ENCODE assay signal across 18 cellular contexts in the genomic region with DNA sequence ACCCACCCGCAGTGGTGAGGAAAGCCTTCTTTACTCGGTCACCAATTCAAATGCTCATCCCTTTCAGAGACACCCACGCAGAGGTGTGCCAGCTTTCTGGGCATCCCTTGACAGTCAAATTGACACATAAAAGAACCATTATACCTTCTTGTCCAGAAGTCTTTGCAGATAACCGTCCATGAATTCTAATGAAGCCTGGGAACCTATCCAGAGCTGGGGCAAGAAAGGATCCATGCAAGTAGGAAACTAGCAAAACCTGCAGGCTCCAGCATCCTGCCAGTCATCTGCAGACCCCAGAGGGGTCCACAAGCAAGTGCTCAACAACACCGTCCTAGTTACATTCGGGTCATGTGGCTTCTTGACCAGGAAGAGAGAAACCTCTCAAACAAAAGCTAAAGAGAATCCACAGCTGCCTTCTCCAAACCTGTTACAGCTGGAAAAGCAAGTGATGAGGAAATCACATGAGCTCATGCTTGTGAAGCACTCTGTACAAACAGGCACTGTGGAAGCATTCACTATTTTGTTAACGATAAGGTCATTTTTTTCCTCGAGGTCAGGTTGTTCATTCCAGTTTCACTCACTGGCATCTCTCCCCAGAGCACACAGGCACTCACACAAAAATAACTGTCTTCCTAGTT.
DNase-seq lines count a peak whose midpoint lies in the region; ATAC-seq and TF ChIP-seq lines count a peak whose summit lies in the region.
"Had no signal": no experiment of that assay in that cellular context is flagged by ENCODE, and none has a peak within 500 bp of the region (broad histone marks: within the 10 kb centered on the region; RNA-seq: fewer than 3 reads in every experiment).

No MANE protein-coding gene starts in this region.

- H3K36me3 ChIP-seq in HEK293 (ENCODE audit: control insufficient read depth in 2 of 2, insufficient read depth in 1 of 2, low read length in 2 of 2), result no peaks in the 10 kb centered on the region
- no peaks in the 10 kb centered on the region for H3K36me3 ChIP-seq in ascending aorta
- H3K36me3 ChIP-seq in MG63, result no peaks in the 10 kb centered on the region

- no peaks in the 10 kb centered on the region for H3K27me3 Mint-ChIP-seq in progenitor cell of endocrine pancreas
- H3K27me3 Mint-ChIP-seq in activated CD4-positive, alpha-beta memory T cell treated with anti-CD3 and anti-CD28 coated beads, Interleukin-2, amount 10 ng/mL, durations not matched to agents 7 days and 5 days, result peaks cover 29% of the 10 kb centered on the region
- peaks cover 9% of the 10 kb centered on the region for H3K27me3 Mint-ChIP-seq in glutamatergic neuron (ENCODE audit: unreplicated experiment)

- no peaks in the 10 kb centered on the region for H3K27me3 ChIP-seq in ascending aorta
- H3K27me3 ChIP-seq in MG63, result no peaks in the 10 kb centered on the region

- DNase-seq in ascending aorta (ENCODE audit: low spot score in 2 of 2) (peak in 1 of 2 donors; percentile 66), fibroblast of the aortic adventitia (ENCODE audit: low read depth) (peak; percentile 77), progenitor cell of endocrine pancreas (ENCODE audit: low spot score, unreplicated experiment) (no peak), glutamatergic neuron (no peak), MG63 (no peak)
- no peak for DNase-seq in activated CD4-positive, alpha-beta memory T cell treated with anti-CD3 and anti-CD28 coated beads, Interleukin-2, amount 10 ng/mL, durations not matched to agents 7 days and 5 days
- DNase-seq: activated B cell treated with CpG ODN at 0.5 μM for 24 hours; activated CD8-positive, alpha-beta memory T cell treated with anti-CD3 and anti-CD28 coated beads, Interleukin-2, amount 10 ng/mL, durations not matched to agents 7 days and 5 days; activated naive CD4-positive, alpha-beta T cell treated with Interleukin-2 at 50 U/mL for 16 hours; mammary epithelial cell; NCI-H1694 treated with DMSO at 0.1 percent for 48 hours; NCI-H510A treated with DMSO at 0.1 percent for 48 hours; stimulated activated naive CD4-positive, alpha-beta T cell treated with Interleukin-2 at 50 U/mL for 16 hours; T-helper 1 cell had no signal

- H3K4me1 ChIP-seq in HEK293 (ENCODE audit: control insufficient read depth, insufficient read depth, low read length), result no peaks in the 10 kb centered on the region
- H3K4me1 ChIP-seq in ascending aorta, result peaks cover 0 to 17% of the 10 kb centered on the region in 2 donors

- intact Hi-C loops in ascending aorta (cut with DNase I), result loop anchor here (5.0 kb wide), 1 partner anchor 239 kb away; no protein-coding TSS in a partner anchor

- no peak for ATAC-seq in HG02938 (IDR thresholded peaks at IDR 0.05; ENCODE audit: unreplicated experiment)
- ATAC-seq: activated CD8-positive, alpha-beta memory T cell treated with anti-CD3 and anti-CD28 coated beads, Interleukin-2, amount 10 ng/mL, durations not matched to agents 7 days and 5 days; K562; Panc1 had no signal

- no peak overlapping the region for H3K4me3 Mint-ChIP-seq in progenitor cell of endocrine pancreas (ENCODE audit: low read depth)
- no peak overlapping the region for H3K4me3 Mint-ChIP-seq in activated CD4-positive, alpha-beta memory T cell treated with anti-CD3 and anti-CD28 coated beads, Interleukin-2, amount 10 ng/mL, durations not matched to agents 7 days and 5 days
- H3K4me3 Mint-ChIP-seq in glutamatergic neuron (ENCODE audit: unreplicated experiment), result no peak overlapping the region
- H3K4me3 Mint-ChIP-seq: activated B cell treated with CpG ODN at 0.5 μM for 24 hours; activated CD8-positive, alpha-beta memory T cell treated with anti-CD3 and anti-CD28 coated beads, Interleukin-2, amount 10 ng/mL, durations not matched to agents 7 days and 5 days had no signal

- H3K4me3 ChIP-seq in HEK293 (ENCODE audit: low read depth, low read length) (no peak overlapping the region), ascending aorta (no peak overlapping the region), fibroblast of the aortic adventitia (ENCODE audit: low read depth, low read length) (no peak overlapping the region), MG63 (no peak overlapping the region)
- H3K4me3 ChIP-seq: K562 had no signal

- no peak overlapping the region for H3K27ac ChIP-seq in HEK293 (ENCODE audit: extremely low read depth, low read depth, low read length)
- H3K27ac ChIP-seq in ascending aorta, result peak overlapping the region; percentile 76 to 78

- H3K9me3 Mint-ChIP-seq in progenitor cell of endocrine pancreas (ENCODE audit: low read depth), result no peaks in the 10 kb centered on the region
- no peaks in the 10 kb centered on the region for H3K9me3 Mint-ChIP-seq in activated CD4-positive, alpha-beta memory T cell treated with anti-CD3 and anti-CD28 coated beads, Interleukin-2, amount 10 ng/mL, durations not matched to agents 7 days and 5 days
- H3K9me3 Mint-ChIP-seq in glutamatergic neuron (ENCODE audit: unreplicated experiment), result peaks cover 2% of the 10 kb centered on the region
- H3K9me3 Mint-ChIP-seq: activated B cell treated with CpG ODN at 0.5 μM for 24 hours had no signal

- peak overlapping the region; percentile 31 for H3K27ac Mint-ChIP-seq in progenitor cell of endocrine pancreas
- no peak overlapping the region for H3K27ac Mint-ChIP-seq in activated CD4-positive, alpha-beta memory T cell treated with anti-CD3 and anti-CD28 coated beads, Interleukin-2, amount 10 ng/mL, durations not matched to agents 7 days and 5 days
- H3K27ac Mint-ChIP-seq in glutamatergic neuron (ENCODE audit: unreplicated experiment), result no peak overlapping the region
- H3K27ac Mint-ChIP-seq: activated B cell treated with CpG ODN at 0.5 μM for 24 hours; activated CD8-positive, alpha-beta memory T cell treated with anti-CD3 and anti-CD28 coated beads, Interleukin-2, amount 10 ng/mL, durations not matched to agents 7 days and 5 days had no signal

- TF ChIP-seq CTCF in HEK293 (tag by site-specific recombination; IDR thresholded peaks at IDR 0.05) (no peak), ascending aorta (IDR thresholded peaks at IDR 0.05) (no peak), fibroblast of the aortic adventitia (IDR thresholded peaks at IDR 0.05; ENCODE audit: insufficient read depth, low read length) (no peak), progenitor cell of endocrine pancreas (IDR thresholded peaks at IDR 0.05; ENCODE audit: unreplicated experiment) (no peak), glutamatergic neuron (IDR thresholded peaks at IDR 0.05; ENCODE audit: partially characterized antibody, unreplicated experiment) (no peak)

- CTCF ChIA-PET in HEK293 (lab: Yijun Ruan, JAX), result interaction anchor here (0.6 to 2.2 kb wide), 4 partner anchors 11 to 244 kb away, joined by 3 to 8 read pairs (median 4); no protein-coding TSS in a partner anchor
- CTCF ChIA-PET in activated CD4-positive, alpha-beta memory T cell treated with anti-CD3 and anti-CD28 coated beads, Interleukin-2, amount 10 ng/mL, durations not matched to agents 7 days and 5 days (lab: Charles Lee), result interaction anchor here (1.5 to 1.8 kb wide), 2 partner anchors 148 to 244 kb away, joined by 3 to 5 read pairs; no protein-coding TSS in a partner anchor

- H3K36me3 Mint-ChIP-seq in progenitor cell of endocrine pancreas (ENCODE audit: insufficient read depth) (no peaks in the 10 kb centered on the region), glutamatergic neuron (ENCODE audit: unreplicated experiment) (no peaks in the 10 kb centered on the region)
- no peaks in the 10 kb centered on the region for H3K36me3 Mint-ChIP-seq in activated CD4-positive, alpha-beta memory T cell treated with anti-CD3 and anti-CD28 coated beads, Interleukin-2, amount 10 ng/mL, durations not matched to agents 7 days and 5 days (ENCODE audit: low read depth)
- H3K36me3 Mint-ChIP-seq: activated CD8-positive, alpha-beta memory T cell treated with anti-CD3 and anti-CD28 coated beads, Interleukin-2, amount 10 ng/mL, durations not matched to agents 7 days and 5 days had no signal

- H3K4me1 Mint-ChIP-seq in progenitor cell of endocrine pancreas (ENCODE audit: low read depth) (peaks cover 20% of the 10 kb centered on the region), glutamatergic neuron (ENCODE audit: low read depth, unreplicated experiment) (no peaks in the 10 kb centered on the region)
- H3K4me1 Mint-ChIP-seq in activated CD4-positive, alpha-beta memory T cell treated with anti-CD3 and anti-CD28 coated beads, Interleukin-2, amount 10 ng/mL, durations not matched to agents 7 days and 5 days, result peaks cover 44% of the 10 kb centered on the region

- no peaks in the 10 kb centered on the region for H3K9me3 ChIP-seq in HEK293 (ENCODE audit: control insufficient read depth, insufficient read depth, low read depth, low read length)
- H3K9me3 ChIP-seq in ascending aorta, result no peaks in the 10 kb centered on the region
- H3K9me3 ChIP-seq in MG63, result no peaks in the 10 kb centered on the region

- POLR2A ChIA-PET in HEK293 (lab: Yijun Ruan, JAX), result no interaction called here
- POLR2A ChIA-PET in activated CD4-positive, alpha-beta memory T cell treated with anti-CD3 and anti-CD28 coated beads, Interleukin-2, amount 10 ng/mL, durations not matched to agents 7 days and 5 days (lab: Charles Lee), result interaction anchor here (1.8 kb wide), 1 partner anchor 11 kb away, joined by 6 read pairs; no protein-coding TSS in a partner anchor

TF ChIP-seq in HEK293, 187 proteins besides CTCF, POLR2A, EP300 and RAD21:
- TF ChIP-seq ZSCAN16 (tag by site-specific recombination; IDR thresholded peaks at IDR 0.05) (no peak), OSR2 (tag by site-specific recombination; IDR thresholded peaks at IDR 0.05) (no peak), SETDB1 (IDR thresholded peaks at IDR 0.05; ENCODE audit: insufficient read length, low read length) (no peak), ZNF239 (tag by site-specific recombination; IDR thresholded peaks at IDR 0.05) (no peak), ZNF837 (tag by site-specific recombination; IDR thresholded peaks at IDR 0.05) (no peak), SCRT2 (tag by site-specific recombination; IDR thresholded peaks at IDR 0.05) (0 out of 2 replicates have a peak, but pooled peaks have one; percentile 33)
- TF ChIP-seq, protein P1, sequence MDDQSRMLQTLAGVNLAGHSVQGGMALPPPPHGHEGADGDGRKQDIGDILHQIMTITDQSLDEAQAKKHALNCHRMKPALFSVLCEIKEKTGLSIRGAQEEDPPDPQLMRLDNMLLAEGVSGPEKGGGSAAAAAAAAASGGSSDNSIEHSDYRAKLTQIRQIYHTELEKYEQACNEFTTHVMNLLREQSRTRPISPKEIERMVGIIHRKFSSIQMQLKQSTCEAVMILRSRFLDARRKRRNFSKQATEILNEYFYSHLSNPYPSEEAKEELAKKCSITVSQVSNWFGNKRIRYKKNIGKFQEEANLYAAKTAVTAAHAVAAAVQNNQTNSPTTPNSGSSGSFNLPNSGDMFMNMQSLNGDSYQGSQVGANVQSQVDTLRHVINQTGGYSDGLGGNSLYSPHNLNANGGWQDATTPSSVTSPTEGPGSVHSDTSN (CRISPR knock-in tag; IDR thresholded peaks at IDR 0.05), result no peak
